In the genomic region with DNA sequence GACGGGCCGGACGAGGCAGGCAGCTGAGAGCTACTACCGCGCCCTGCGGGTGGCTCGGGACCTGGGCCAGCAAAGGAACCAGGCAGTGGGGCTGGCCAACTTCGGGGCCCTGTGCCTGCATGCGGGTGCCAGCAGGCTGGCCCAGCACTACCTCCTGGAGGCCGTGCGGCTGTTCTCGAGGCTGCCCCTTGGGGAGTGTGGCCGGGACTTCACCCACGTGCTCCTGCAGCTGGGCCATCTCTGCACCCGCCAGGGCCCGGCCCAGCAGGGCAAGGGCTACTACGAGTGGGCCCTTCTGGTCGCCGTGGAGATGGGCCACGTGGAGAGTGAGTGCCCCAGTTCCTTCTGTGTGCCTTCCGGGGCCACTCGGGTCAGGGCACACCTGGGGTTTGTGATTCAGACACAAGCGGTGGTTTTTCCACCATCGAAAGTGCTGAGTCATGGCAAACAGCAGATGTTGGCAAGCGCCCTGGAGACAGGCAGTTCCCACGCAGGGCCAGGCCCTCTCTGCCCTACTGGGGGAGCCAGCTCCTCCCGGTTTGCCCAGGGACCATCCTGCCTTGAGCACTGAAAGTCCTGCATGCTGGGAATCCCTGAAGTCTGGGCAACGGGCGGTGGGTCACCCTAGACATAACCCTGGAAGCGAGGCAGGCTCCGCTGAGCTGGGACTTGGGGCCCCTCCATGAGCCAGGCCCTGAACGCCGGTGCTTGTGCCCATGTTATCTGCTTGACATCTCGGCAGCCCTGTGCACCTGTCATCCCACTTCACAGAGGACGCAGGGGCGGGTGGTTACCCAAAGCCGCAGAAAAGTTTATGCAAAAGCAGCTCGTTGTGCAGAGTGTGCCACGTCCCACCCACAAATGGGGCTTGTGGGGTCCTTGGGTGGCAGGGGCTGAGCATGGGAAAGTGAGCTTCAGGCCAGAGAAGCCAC, we compare ENCODE assay signal across 8 cellular contexts. TPM values are rescaled to one million over a fixed set of nuclear protein-coding genes. Genes with fewer than 3 reads are reported as not detected.
DNase-seq lines count a peak whose midpoint lies in the region; ATAC-seq and TF ChIP-seq lines count a peak whose summit lies in the region.

No MANE protein-coding gene starts in this region.

- TF ChIP-seq CTCF in AG04450 (IDR thresholded peaks at IDR 0.05; ENCODE audit: low read depth, low read length) = no peak
- TF ChIP-seq CTCF in hepatocyte (IDR thresholded peaks at IDR 0.05; ENCODE audit: poor library complexity) = no peak

- in situ Hi-C loops in HAP-1 (cut with MboI; ENCODE audit: low sequenced_read_pairs) = loop anchor here (25.0 kb wide), 1 partner anchor 359 kb away; the partner anchor contains the start of genes CPZ and GPR78

- H3K27me3 ChIP-seq in AG04450 (ENCODE audit: control insufficient read depth, insufficient read depth, low read length) (peaks cover 2% of the 10 kb centered on the region), SJCRH30 (no peaks in the 10 kb centered on the region), hepatocyte (no peaks in the 10 kb centered on the region), HAP-1 (ENCODE audit: low read depth) (no peaks in the 10 kb centered on the region)

- peaks cover 5% of the 10 kb centered on the region for H3K36me3 Mint-ChIP-seq in activated naive CD8-positive, alpha-beta T cell treated with anti-CD3 and anti-CD28 coated beads, Interleukin-2, amount 10 ng/mL, durations not matched to agents 7 days and 5 days

- H3K4me1 ChIP-seq in SJCRH30 = peaks cover 52% of the 10 kb centered on the region
- peaks cover 19% of the 10 kb centered on the region for H3K4me1 ChIP-seq in hepatocyte (ENCODE audit: insufficient read depth)
- H3K4me1 ChIP-seq in HAP-1 = no peaks in the 10 kb centered on the region; the same call in 1 of the 2 replicates

- H3K27ac ChIP-seq in AG04450 (ENCODE audit: low read depth, low read length) (no peak overlapping the region), SJCRH30 (peak overlapping the region; percentile 64), hepatocyte (no peak overlapping the region)

- H3K79me2 ChIP-seq in hepatocyte = no peaks in the 10 kb centered on the region

- peaks cover 17% of the 10 kb centered on the region for H3K4me1 Mint-ChIP-seq in activated naive CD8-positive, alpha-beta T cell treated with anti-CD3 and anti-CD28 coated beads, Interleukin-2, amount 10 ng/mL, durations not matched to agents 7 days and 5 days

- POLR2A ChIA-PET in AG04450 (lab: Yijun Ruan, JAX) = no interaction called here
- POLR2A ChIA-PET in activated naive CD8-positive, alpha-beta T cell treated with anti-CD3 and anti-CD28 coated beads, Interleukin-2, amount 10 ng/mL, durations not matched to agents 7 days and 5 days (lab: Charles Lee) = interaction anchor here (1.1 kb wide), 1 partner anchor 29 kb away, joined by 4 read pairs; the partner anchor contains the start of gene SH3TC1

- no peak overlapping the region for H3K27ac Mint-ChIP-seq in activated naive CD8-positive, alpha-beta T cell treated with anti-CD3 and anti-CD28 coated beads, Interleukin-2, amount 10 ng/mL, durations not matched to agents 7 days and 5 days

- H3K36me3 ChIP-seq in SJCRH30 = peaks cover 8% of the 10 kb centered on the region
- H3K36me3 ChIP-seq in hepatocyte (replicated peaks; ENCODE audit: insufficient read depth, low read depth) = no peaks in the 10 kb centered on the region
- no peaks in the 10 kb centered on the region for H3K36me3 ChIP-seq in HAP-1 (replicated peaks)

- H3K4me3 Mint-ChIP-seq in activated naive CD8-positive, alpha-beta T cell treated with anti-CD3 and anti-CD28 coated beads, Interleukin-2, amount 10 ng/mL, durations not matched to agents 7 days and 5 days = no peak overlapping the region

- 78% methylated on average over 39 of the region's 39 CpGs for WGBS in hepatocyte (ENCODE audit: low lambda C conversion rate, missing lambda C conversion rate)

- DNase-seq in AG04450 (ENCODE audit: low read depth, low spot score) = peak; percentile 55
- DNase-seq in SJCRH30 = peak; percentile 83 to 87
- peak; percentile 63 for DNase-seq in activated naive CD8-positive, alpha-beta T cell treated with anti-CD3 and anti-CD28 coated beads, Interleukin-2, amount 10 ng/mL, durations not matched to agents 7 days and 5 days
- peak; percentile 66 for DNase-seq in hepatocyte (ENCODE audit: low spot score)
- peak; percentile 82 for DNase-seq in stimulated activated CD4-positive, alpha-beta T cell treated with anti-CD3 and anti-CD28 coated beads, Interleukin-2, amount 100 ng/mL, for 4 hours (ENCODE audit: low read depth)
- DNase-seq in HAP-1 (ENCODE audit: low spot score in 2 of 2) = no peak

- H3K4me3 ChIP-seq in AG04450 (ENCODE audit: low read depth, low read length) (no peak overlapping the region), SJCRH30 (no peak overlapping the region), hepatocyte (no peak overlapping the region), HAP-1 (no peak overlapping the region)

- H2AFZ ChIP-seq in hepatocyte = no peak overlapping the region

- H3K9me3 ChIP-seq in AG04450 (ENCODE audit: control insufficient read depth, insufficient read depth, low read length) (no peaks in the 10 kb centered on the region; the same call in 1 of the 2 replicates), SJCRH30 (replicated peaks) (no peaks in the 10 kb centered on the region), hepatocyte (ENCODE audit: low read depth) (no peaks in the 10 kb centered on the region), HAP-1 (no peaks in the 10 kb centered on the region)

- CTCF ChIA-PET in AG04450 (lab: Charles Lee) = interaction anchor here (1.2 to 2.6 kb wide), 4 partner anchors 10 to 174 kb away, joined by 3 to 12 read pairs (median 6); no protein-coding TSS in a partner anchor

- no peaks in the 10 kb centered on the region for H4K20me1 ChIP-seq in hepatocyte (ENCODE audit: insufficient read depth, poor library complexity, severe bottlenecking)

- no peaks in the 10 kb centered on the region for H3K9me2 ChIP-seq in hepatocyte (replicated peaks; ENCODE audit: insufficient read depth)

- peak; percentile 77 for ATAC-seq in GM19023 (IDR thresholded peaks at IDR 0.05; ENCODE audit: unreplicated experiment)
- ATAC-seq in HG03175 (IDR thresholded peaks at IDR 0.05; ENCODE audit: unreplicated experiment) = peak; percentile 70
- peak; percentile 76 for ATAC-seq in activated naive CD8-positive, alpha-beta T cell treated with anti-CD3 and anti-CD28 coated beads, Interleukin-2, amount 10 ng/mL, durations not matched to agents 7 days and 5 days (ENCODE audit: low read depth)

- H3K4me2 ChIP-seq in hepatocyte = no peak overlapping the region

- H3K27me3 Mint-ChIP-seq in activated naive CD8-positive, alpha-beta T cell treated with anti-CD3 and anti-CD28 coated beads, Interleukin-2, amount 10 ng/mL, durations not matched to agents 7 days and 5 days = peaks cover 3% of the 10 kb centered on the region

- no peaks in the 10 kb centered on the region for H3K9me3 Mint-ChIP-seq in activated naive CD8-positive, alpha-beta T cell treated with anti-CD3 and anti-CD28 coated beads, Interleukin-2, amount 10 ng/mL, durations not matched to agents 7 days and 5 days

RNA-seq across cellular contexts. Expression of gene SH3TC1, which starts 29.5 kb away (rescaled TPM):
- polyA plus RNA-seq in AG04450 (2011; rRNA removed) (0.98 and 1.4 TPM in 2 replicates), hepatocyte (30.3 and 41.2 TPM in 2 replicates)
- 1.9 and 2.7 TPM in 2 replicates for polyA minus RNA-seq in AG04450 (2011; rRNA and poly(A)+ RNA removed)
- total RNA-seq in SJCRH30 (2014; rRNA removed; shearing (Covaris generic)) = 21.5 and 28.9 TPM in 2 replicates
- 10 to 100 TPM; 14.8 to 15.7 TPM for total RNA-seq in activated naive CD8-positive, alpha-beta T cell treated with anti-CD3 and anti-CD28 coated beads, Interleukin-2, amount 10 ng/mL, durations not matched to agents 7 days and 5 days
- 16.5 and 35.4 TPM in 2 replicates for total RNA-seq in hepatocyte

RNA-seq across cellular contexts. Expression of gene HTRA3, which starts 41.0 kb away (rescaled TPM):
- polyA plus RNA-seq in AG04450 (2011; rRNA removed) (16.3 and 19.7 TPM in 2 replicates), hepatocyte (34.9 and 39.4 TPM in 2 replicates)
- 10.5 and 10.7 TPM in 2 replicates for polyA minus RNA-seq in AG04450 (2011; rRNA and poly(A)+ RNA removed)
- total RNA-seq in SJCRH30 (2014; rRNA removed; shearing (Covaris generic)) = 0.08 TPM in 1 of 2 replicates, not detected in the other
- not detected for total RNA-seq in activated naive CD8-positive, alpha-beta T cell treated with anti-CD3 and anti-CD28 coated beads, Interleukin-2, amount 10 ng/mL, durations not matched to agents 7 days and 5 days
- total RNA-seq in hepatocyte = 17.7 and 19.4 TPM in 2 replicates

Comparison
In these comparisons a context has a peak if more than half of its experiments do, and no peak if none do; other contexts are left out.
1. DNase-seq: peak in AG04450 (single experiment), SJCRH30 (2 of 2), activated naive CD8-positive, alpha-beta T cell treated with anti-CD3 and anti-CD28 coated beads, Interleukin-2, amount 10 ng/mL, durations not matched to agents 7 days and 5 days (single experiment), hepatocyte (single experiment) and stimulated activated CD4-positive, alpha-beta T cell treated with anti-CD3 and anti-CD28 coated beads, Interleukin-2, amount 100 ng/mL, for 4 hours (single experiment); none in HAP-1 (0 of 2).
2. RNA of gene HTRA3, which starts 41.0 kb away (total RNA-seq): 17.7 to 19.4 TPM in hepatocyte; 0.08 TPM in SJCRH30 and not detected in activated naive CD8-positive, alpha-beta T cell treated with anti-CD3 and anti-CD28 coated beads, Interleukin-2, amount 10 ng/mL, durations not matched to agents 7 days and 5 days; every median in the first group is over 10 times any median in the second.
3. Peak in every context shown above with its lines, with median percentiles within 50 percentile points of each other: ATAC-seq.